In the genomic region with DNA sequence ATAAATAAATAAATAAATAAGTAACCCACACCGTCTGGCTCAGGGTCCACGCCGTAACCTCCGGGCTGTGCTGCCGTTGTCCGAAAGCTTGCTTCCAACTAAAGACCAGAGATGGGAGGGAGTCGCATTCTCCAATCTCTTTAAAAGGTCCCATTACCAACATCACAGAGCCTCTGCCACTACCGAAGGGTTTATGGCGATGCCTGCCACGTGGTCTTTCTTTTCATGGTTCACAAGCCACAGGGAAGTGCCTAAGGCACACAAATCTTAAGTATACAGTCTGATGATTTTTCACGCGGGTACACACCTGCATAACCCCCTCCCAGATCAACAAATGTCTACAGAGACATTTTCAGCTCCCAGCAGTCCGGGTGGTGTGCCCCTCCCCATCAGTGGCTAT, we compare ENCODE assay signal across 8 cellular contexts. TPM values are rescaled to one million over a fixed set of nuclear protein-coding genes. Genes with fewer than 3 reads are reported as not detected.
DNase-seq lines count a peak whose midpoint lies in the region; ATAC-seq, FAIRE-seq and TF ChIP-seq lines count a peak whose summit lies in the region.

No MANE protein-coding gene starts in this region.

- no peak for TF ChIP-seq EP300 in K562 (IDR thresholded peaks at IDR 0.05; ENCODE audit: low read length)

- FAIRE-seq in K562 (lab: Jason Lieb, UNC): peak; percentile 19

- no peaks in the 10 kb centered on the region for H3K9me1 ChIP-seq in K562 (ENCODE audit: control insufficient read depth, insufficient read depth, low read length)

- no TSS peak for BruUV-seq in K562 (replicated peaks; lab: Mats Ljungman, UMichigan)

- TF ChIP-seq CTCF in K562 (IDR thresholded peaks at IDR 0.05 in 2 of 3, conservative IDR thresholded peaks at IDR 0.05 in 1 of 3; ENCODE audit: insufficient read depth in 2 of 3, low read depth in 1 of 3, low read length in 3 of 3): no peak
- no peak for TF ChIP-seq CTCF in mesothelial cell of epicardium (IDR thresholded peaks at IDR 0.05; ENCODE audit: unreplicated experiment)

- no peak for TF ChIP-seq RAD21 in K562 (CRISPR knock-in tag; conservative IDR thresholded peaks at IDR 0.05 in 1 of 2, IDR thresholded peaks at IDR 0.05 in 1 of 2)

- peaks cover 53% of the 10 kb centered on the region for H3K4me1 ChIP-seq in CD4-positive, alpha-beta memory T cell (ENCODE audit: insufficient read depth, low read length)
- peaks cover 19 to 31% of the 10 kb centered on the region in 2 experiments; a peak in 4 of 5 replicates for H3K4me1 ChIP-seq in K562 (replicated peaks in 1 of 2; ENCODE audit: control insufficient read depth in 2 of 2, insufficient read depth in 2 of 2, low read length in 2 of 2)

- POLR2A ChIA-PET in CD4-positive, alpha-beta memory T cell (lab: Charles Lee; ENCODE audit: partially characterized antibody): interaction anchor here (0.7 to 10.2 kb wide), 13 partner anchors 15 to 110 kb away, joined by 3 to 530 read pairs (median 13); a partner anchor contains a TSS
- POLR2A ChIA-PET in K562 (lab: Yijun Ruan, JAX): interaction anchor here (0.6 to 1.4 kb wide), 3 partner anchors 16 to 87 kb away, joined by 3 to 6 read pairs (median 4); no protein-coding TSS in a partner anchor

- no peaks in the 10 kb centered on the region for H3K36me3 ChIP-seq in CD4-positive, alpha-beta memory T cell (ENCODE audit: insufficient read depth, low read length)
- peaks cover 31% of the 10 kb centered on the region; the same call in 2 of the 3 replicates for H3K36me3 ChIP-seq in K562 (ENCODE audit: control insufficient read depth, insufficient read depth, low read length)

- in situ Hi-C loops in KBM-7 (cut with MboI; ENCODE audit: low pct_unique_long_range_greater_than_20kb, low sequenced_read_pairs) (loop anchor here (10.0 kb wide), 1 partner anchor 102 kb away; no protein-coding TSS in a partner anchor), K562 (cut with MboI) (no loop called here)

- H3K36me3 Mint-ChIP-seq in CD4-positive, alpha-beta memory T cell: peaks cover 21 to 39% of the 10 kb centered on the region in 2 donors
- peaks cover 5% of the 10 kb centered on the region for H3K36me3 Mint-ChIP-seq in mesothelial cell of epicardium

- H2AFZ ChIP-seq in K562 (ENCODE audit: low read depth, low read length): no peak overlapping the region

- peak in 4 of 5 donors; percentile 39 to 59 (median 44) for DNase-seq in CD4-positive, alpha-beta memory T cell
- peak; percentile 42 for DNase-seq in KBM-7
- DNase-seq in K562 (ENCODE audit: extremely low read depth in 1 of 4, low spot score in 3 of 4): no peak
- DNase-seq in mesothelial cell of epicardium (ENCODE audit: low spot score in 2 of 2, unreplicated experiment in 2 of 2): no peak
- no peak for DNase-seq in mesenteric fat pad (ENCODE audit: low spot score)
- no peak for DNase-seq in head of caudate nucleus
- DNase-seq in Ammon's horn (ENCODE audit: low spot score): no peak

- peak overlapping the region; percentile 85 for H3K4me2 ChIP-seq in K562 (ENCODE audit: insufficient read depth, low read length)

- H3K27ac ChIP-seq in CD4-positive, alpha-beta memory T cell (ENCODE audit: low read depth, low read length): peak overlapping the region; percentile 64
- H3K27ac ChIP-seq in K562 (ENCODE audit: extremely low read depth, low read depth, low read length): no peak overlapping the region; the same call in 2 of the 3 replicates

- peak overlapping the region; percentile 95 to 97 (median 96) for H3K4me3 Mint-ChIP-seq in CD4-positive, alpha-beta memory T cell
- peak overlapping the region; percentile 93 for H3K4me3 Mint-ChIP-seq in mesothelial cell of epicardium

- peak overlapping the region; percentile 90 to 97 (median 94) for H3K27ac Mint-ChIP-seq in CD4-positive, alpha-beta memory T cell
- peak overlapping the region; percentile 9 for H3K27ac Mint-ChIP-seq in mesothelial cell of epicardium

- no peaks in the 10 kb centered on the region for H3K27me3 Mint-ChIP-seq in CD4-positive, alpha-beta memory T cell
- H3K27me3 Mint-ChIP-seq in mesothelial cell of epicardium (ENCODE audit: low read depth): no peaks in the 10 kb centered on the region

- H3K4me1 Mint-ChIP-seq in CD4-positive, alpha-beta memory T cell: peaks cover 42 to 67% (median 54%) of the 10 kb centered on the region in 4 donors
- peaks cover 41% of the 10 kb centered on the region for H3K4me1 Mint-ChIP-seq in mesothelial cell of epicardium

- peak overlapping the region; percentile 27 to 62; a peak in 3 of 4 replicates for H3K9ac ChIP-seq in K562 (ENCODE audit: insufficient read depth in 1 of 2, low read depth in 2 of 2, low read length in 2 of 2)

- peaks cover 0 to 1% (median 0%) of the 10 kb centered on the region in 8 donors for H3K9me3 Mint-ChIP-seq in CD4-positive, alpha-beta memory T cell
- no peaks in the 10 kb centered on the region for H3K9me3 Mint-ChIP-seq in mesothelial cell of epicardium

- intact Hi-C loops in CD4-positive, alpha-beta memory T cell (cut with micrococcal nuclease): loop anchor here (1.0 to 5.0 kb wide), 2 partner anchors 8 to 36 kb away; no protein-coding TSS in a partner anchor
- intact Hi-C loops in K562 (cut with micrococcal nuclease): loop anchor here (5.0 kb wide), 1 partner anchor 59 kb away; no protein-coding TSS in a partner anchor
- intact Hi-C loops in head of caudate nucleus (cut with DNase I): no loop called here

- no peaks in the 10 kb centered on the region for H3K27me3 ChIP-seq in CD4-positive, alpha-beta memory T cell (ENCODE audit: insufficient read depth, low read length)
- no peaks in the 10 kb centered on the region for H3K27me3 ChIP-seq in K562 (ENCODE audit: control insufficient read depth in 2 of 2, insufficient read depth in 2 of 2, low read length in 2 of 2)

- no peak for TF ChIP-seq POLR2A in K562 (conservative IDR thresholded peaks at IDR 0.05)

- H3K4me3 ChIP-seq in CD4-positive, alpha-beta memory T cell (ENCODE audit: low read length in 2 of 2): peak overlapping the region; percentile 71 to 91
- peak overlapping the region; percentile 57 for H3K4me3 ChIP-seq in K562

- ATAC-seq in K562: no peak
- no peak for ATAC-seq in activated CD4-positive, CD25-positive, alpha-beta regulatory T cell treated with anti-CD3 and anti-CD28 coated beads, Interleukin-2, amount 50 U/mL, for 24 hours

- no peaks in the 10 kb centered on the region for H3K9me3 ChIP-seq in CD4-positive, alpha-beta memory T cell (ENCODE audit: control insufficient read depth in 1 of 2, low read length in 2 of 2)
- H3K9me3 ChIP-seq in K562 (replicated peaks; ENCODE audit: control insufficient read depth, insufficient read depth, low read depth, low read length): no peaks in the 10 kb centered on the region

- no peaks in the 10 kb centered on the region; the same call in none of the 2 replicates for H4K20me1 ChIP-seq in K562 (replicated peaks; ENCODE audit: control insufficient read depth, insufficient read depth, low read length)

- CTCF ChIA-PET in CD4-positive, alpha-beta memory T cell (lab: Charles Lee; ENCODE audit: partially characterized antibody): interaction anchor here (1.0 to 15.2 kb wide), 9 partner anchors 8 to 123 kb away, joined by 3 to 358 read pairs (median 4); a partner anchor contains a TSS
- CTCF ChIA-PET in K562 (lab: Yijun Ruan, JAX; ENCODE audit: low intra/inter-chr PET ratio): no interaction called here

- H3K79me2 ChIP-seq in K562 (ENCODE audit: control insufficient read depth, insufficient read depth, low read length): peaks cover 42% of the 10 kb centered on the region

- WGBS in K562 (ENCODE audit: insufficient coverage, low coverage, missing lambda C conversion rate): 63% methylated on average over 13 of the region's 13 CpGs

RNA-seq across cellular contexts. Expression of a gene that starts 1.4 kb away (rescaled TPM):
- 100 to 1,000 TPM; 181 to 186 TPM for total RNA-seq in CD4-positive, alpha-beta memory T cell
- polyA plus RNA-seq in CD4-positive, alpha-beta memory T cell: 100 to 1,000 TPM; 589 to 683 TPM
- 27.5 and 42.5 TPM in 2 replicates for total RNA-seq in K562 (2011; cell fraction: chromatin; rRNA removed; ENCODE audit: low replicate concordance)
- 32.2 and 34.5 TPM in 2 replicates for total RNA-seq in K562 (2011; cell fraction: nucleolus; rRNA removed)
- total RNA-seq in K562 (2011; cell fraction: nucleoplasm; rRNA removed): 35.0 and 39.8 TPM in 2 replicates
- total RNA-seq in K562 (2014; rRNA removed): 117 and 145 TPM in 2 replicates
- 49.5 and 60.5 TPM in 2 replicates for total RNA-seq in K562 (2014; rRNA removed; fragmentation: Illumina TruSeq; extraction: Trizol)
- total RNA-seq in K562 (2015; rRNA removed; fragmentation: Illumina TruSeq; extraction: Trizol): 71.8 and 72.5 TPM in 2 replicates
- total RNA-seq in K562 (2021): 185 and 186 TPM in 2 replicates
- 33.9 and 39.4 TPM in 2 replicates for polyA plus RNA-seq in K562 (2011; rRNA removed)
- polyA plus RNA-seq in K562 (2011; cell fraction: cytosol; rRNA removed): 54.4 and 79.1 TPM in 2 replicates
- 33.5 and 46.0 TPM in 2 replicates for polyA plus RNA-seq in K562 (2011; cell fraction: nucleus; rRNA removed)
- polyA plus RNA-seq in K562 (2012): 111 and 131 TPM in 2 replicates
- 161 TPM in 2 replicates for polyA plus RNA-seq in K562 (2014; fragmentation: Illumina TruSeq; extraction: Trizol)
- 10 to 100 TPM; 27.7 to 33.4 TPM for polyA plus RNA-seq in K562 (2014; fragmentation: Nextera tagmentation; extraction: Ambion mirVana)
- 91.2 and 100 TPM in 2 replicates for polyA plus RNA-seq in K562 (2014; rRNA removed)
- polyA minus RNA-seq in K562 (2011; rRNA and poly(A)+ RNA removed): 21.2 and 25.2 TPM in 2 replicates
- 32.1 and 32.6 TPM in 2 replicates for polyA minus RNA-seq in K562 (2011; cell fraction: cytosol; rRNA and poly(A)+ RNA removed)
- 15.1 and 19.7 TPM in 2 replicates for polyA minus RNA-seq in K562 (2011; cell fraction: nucleus; rRNA and poly(A)+ RNA removed)
- 106 to 116 TPM (median 106 TPM) in 3 replicates for total RNA-seq in mesothelial cell of epicardium
- 164 TPM for total RNA-seq in mesenteric fat pad

RNA-seq across cellular contexts. Expression of a gene that starts 31.8 kb away (rescaled TPM):
- total RNA-seq in CD4-positive, alpha-beta memory T cell: 100 to 1,000 TPM; 131 to 149 TPM
- 10 to 100 TPM; 28.2 to 43.0 TPM for polyA plus RNA-seq in CD4-positive, alpha-beta memory T cell
- 52.2 and 130 TPM in 2 replicates for total RNA-seq in K562 (2011; cell fraction: chromatin; rRNA removed; ENCODE audit: low replicate concordance)
- 84.1 and 104 TPM in 2 replicates for total RNA-seq in K562 (2011; cell fraction: nucleolus; rRNA removed)
- total RNA-seq in K562 (2011; cell fraction: nucleoplasm; rRNA removed): 79.9 and 86.4 TPM in 2 replicates
- total RNA-seq in K562 (2014; rRNA removed) (30.6 and 40.4 TPM in 2 replicates), K562 (2014; rRNA removed; fragmentation: Illumina TruSeq; extraction: Trizol) (15.5 and 16.6 TPM in 2 replicates), K562 (2015; rRNA removed; fragmentation: Illumina TruSeq; extraction: Trizol) (18.5 and 21.1 TPM in 2 replicates), K562 (2021) (48.6 and 51.2 TPM in 2 replicates), mesothelial cell of epicardium (44.9 to 51.6 TPM (median 46.9 TPM) in 3 replicates), mesenteric fat pad (55.4 TPM)
- polyA plus RNA-seq in K562 (2011; rRNA removed) (25.6 and 34.8 TPM in 2 replicates), K562 (2014; fragmentation: Illumina TruSeq; extraction: Trizol) (16.5 and 20.7 TPM in 2 replicates), K562 (2014; fragmentation: Nextera tagmentation; extraction: Ambion mirVana) (1 to 10 TPM; 2.1 to 2.5 TPM), K562 (2014; rRNA removed) (25.4 and 30.1 TPM in 2 replicates)
- polyA plus RNA-seq in K562 (2011; cell fraction: cytosol; rRNA removed): 33.1 and 49.1 TPM in 2 replicates
- 59.7 and 85.8 TPM in 2 replicates for polyA plus RNA-seq in K562 (2011; cell fraction: nucleus; rRNA removed)
- polyA plus RNA-seq in K562 (2012): 22.4 and 33.6 TPM in 2 replicates
- polyA minus RNA-seq in K562 (2011; rRNA and poly(A)+ RNA removed): 31.9 and 39.3 TPM in 2 replicates
- 43.7 and 62.8 TPM in 2 replicates for polyA minus RNA-seq in K562 (2011; cell fraction: cytosol; rRNA and poly(A)+ RNA removed)
- 33.7 and 40.1 TPM in 2 replicates for polyA minus RNA-seq in K562 (2011; cell fraction: nucleus; rRNA and poly(A)+ RNA removed)

Comparison
In these comparisons a context has a peak if more than half of its experiments do, and no peak if none do; other contexts are left out.
1. DNase-seq: peak in CD4-positive, alpha-beta memory T cell (4 of 5) and KBM-7 (single experiment); none in K562 (0 of 4), mesothelial cell of epicardium (0 of 2), mesenteric fat pad (single experiment), head of caudate nucleus (0 of 42) and Ammon's horn (single experiment).